In genomic region chr5:40676643-40677333, GRCh38 we compare ENCODE assay signal across 8 cellular contexts. TPM values are rescaled to one million over a fixed set of nuclear protein-coding genes. Genes with fewer than 3 reads are reported as not detected.
A peak's percentile ranks its signal among the peaks of the same experiment; 100 is the strongest.
DNase-seq lines count a peak whose midpoint lies in the region; TF ChIP-seq lines count a peak whose summit lies in the region.

No MANE protein-coding gene starts in this region.

- H3K9me3 ChIP-seq in SJCRH30 (replicated peaks) = no peaks in the 10 kb centered on the region; the same call in 1 of the 2 replicates

- peaks cover 7% of the 10 kb centered on the region for H3K4me1 ChIP-seq in SJCRH30

- H3K27ac ChIP-seq in SJCRH30 (peak overlapping the region; percentile 62), skin epidermis (peak overlapping the region in 19 of 21 experiments; percentile 11 to 96 (median 54))

- TF ChIP-seq CTCF in fibroblast of the aortic adventitia (IDR thresholded peaks at IDR 0.05; ENCODE audit: insufficient read depth, low read length) = peak; percentile 20

- no peaks in the 10 kb centered on the region; the same call in 1 of the 2 replicates for H3K36me3 ChIP-seq in SJCRH30

- peak overlapping the region; percentile 64 for H3K4me3 ChIP-seq in SJCRH30
- H3K4me3 ChIP-seq in fibroblast of the aortic adventitia (ENCODE audit: low read depth, low read length) = no peak overlapping the region
- no peak overlapping the region for H3K4me3 ChIP-seq in skin epidermis

- no peaks in the 10 kb centered on the region for H3K27me3 ChIP-seq in SJCRH30

- DNase-seq in HCEC 1CT = peak; percentile 91
- peak; percentile 80 to 88 for DNase-seq in SJCRH30
- peak; percentile 81 for DNase-seq in fibroblast of the aortic adventitia (ENCODE audit: low read depth)
- DNase-seq in effector CD4-positive, alpha-beta T cell = no peak
- DNase-seq in SKM-1 (lab: John Stamatoyannopoulos, UW; ENCODE audit: unreplicated experiment) = no peak
- no peak for DNase-seq in NCI-H1105 (lab: John Stamatoyannopoulos, UW)
- DNase-seq in stimulated activated naive CD4-positive, alpha-beta T cell (lab: John Stamatoyannopoulos, UW) = no peak

RNA-seq across cellular contexts. Expression of gene PTGER4, which starts 2.9 kb away (rescaled TPM):
- 7.4 and 9.6 TPM in 2 replicates for total RNA-seq in SJCRH30 (2014; rRNA removed; shearing (Covaris generic))
- 0.57 and 12.0 TPM in 2 replicates for total RNA-seq in fibroblast of the aortic adventitia (ENCODE audit: low replicate concordance)

Comparison
In these comparisons a context has a peak if more than half of its experiments do, and no peak if none do; other contexts are left out.
1. DNase-seq: peak in HCEC 1CT (single experiment), SJCRH30 (2 of 2) and fibroblast of the aortic adventitia (single experiment); none in effector CD4-positive, alpha-beta T cell (single experiment), SKM-1 (single experiment), NCI-H1105 (single experiment) and stimulated activated naive CD4-positive, alpha-beta T cell (0 of 6).